16 cellular contexts compared by ENCODE assay signal in genomic region chr11:73693877-73694525, GRCh38. TPM values are rescaled to one million over a fixed set of nuclear protein-coding genes. Genes with fewer than 3 reads are reported as not detected.
DNase-seq lines count a peak whose midpoint lies in the region; ATAC-seq and TF ChIP-seq lines count a peak whose summit lies in the region.
"Had no signal": no experiment of that assay in that cellular context is flagged by ENCODE, and none has a peak within 500 bp of the region (broad histone marks: within the 10 kb centered on the region; RNA-seq: fewer than 3 reads in every experiment).

No MANE protein-coding gene starts in this region.

- no peaks in the 10 kb centered on the region for H3K27me3 ChIP-seq in HAP-1 (ENCODE audit: low read depth)
- H3K27me3 ChIP-seq in heart right ventricle, result no peaks in the 10 kb centered on the region
- H3K27me3 ChIP-seq: BLaER1 treated with 17β-estradiol and CSF1 and Interleukin-3, amounts not matched to agents 10 nM and 100 nM had no signal

- TF ChIP-seq CTCF in retinal pigment epithelial cell (conservative IDR thresholded peaks at IDR 0.05; ENCODE audit: low read depth, low read length) (no peak), heart right ventricle (IDR thresholded peaks at IDR 0.05) (no peak)

- H3K4me1 ChIP-seq in HAP-1 (peaks cover 9% of the 10 kb centered on the region), heart right ventricle (no peaks in the 10 kb centered on the region)
- H3K4me1 ChIP-seq: A549; BLaER1 treated with 17β-estradiol and CSF1 and Interleukin-3, amounts not matched to agents 10 nM and 100 nM; Caco-2 had no signal

- DNase-seq in HAP-1 (ENCODE audit: low spot score in 2 of 2) (peak; percentile 30 to 61), left colon (no peak), retinal pigment epithelial cell (ENCODE audit: low read depth) (peak; percentile 57), heart right ventricle (no peak)
- DNase-seq: AML-193; Caco-2; Calu3; CD4-positive, alpha-beta T cell; CD8-positive, alpha-beta T cell; DMS79 treated with DMSO at 0.1 percent for 48 hours; GF-D8 had no signal

- in situ Hi-C loops in HAP-1 (cut with MboI; ENCODE audit: low sequenced_read_pairs), result no loop called here

- no peak overlapping the region for H3K27ac ChIP-seq in heart right ventricle
- H3K27ac ChIP-seq: 22Rv1; A549; BLaER1 treated with 17β-estradiol and CSF1 and Interleukin-3, amounts not matched to agents 10 nM and 100 nM; C4-2B had no signal

- H3K4me3 ChIP-seq in HAP-1 (no peak overlapping the region), retinal pigment epithelial cell (ENCODE audit: low read length) (no peak overlapping the region), heart right ventricle (no peak overlapping the region)
- H3K4me3 ChIP-seq: A549; BLaER1 treated with 17β-estradiol and CSF1 and Interleukin-3, amounts not matched to agents 10 nM and 100 nM had no signal

- ATAC-seq in left colon, result peak; percentile 55
- no peak for ATAC-seq in heart right ventricle
- no peak for ATAC-seq in HG02763 (IDR thresholded peaks at IDR 0.05; ENCODE audit: unreplicated experiment)
- ATAC-seq: A549; CD8-positive, alpha-beta T cell had no signal

- intact Hi-C loops in left colon (cut with DNase I, micrococcal nuclease) (no loop called here), heart right ventricle (cut with DNase I) (no loop called here)

- no peaks in the 10 kb centered on the region for H3K36me3 ChIP-seq in HAP-1 (replicated peaks)
- peaks cover 0 to 71% (median 3%) of the 10 kb centered on the region in 9 donors for H3K36me3 ChIP-seq in heart right ventricle

- WGBS in heart right ventricle, 2 donors, result 91 to 96% methylated on average over 4 of the region's 4 CpGs

- H3K9me3 ChIP-seq in HAP-1 (no peaks in the 10 kb centered on the region), heart right ventricle (no peaks in the 10 kb centered on the region)
- H3K9me3 ChIP-seq: A549; BLaER1 treated with 17β-estradiol and CSF1 and Interleukin-3, amounts not matched to agents 10 nM and 100 nM; Caco-2 had no signal

RNA-seq across cellular contexts. Expression of gene PLEKHB1, which starts 47.6 kb away (rescaled TPM):
- total RNA-seq in left colon (10 to 100 TPM; 11.9 to 15.7 TPM), heart right ventricle (10 to 100 TPM in 8 of 10 donors, 1 to 10 TPM in 2; 6.5 to 44.8 (median 18.8) TPM)
- 10 to 100 TPM in 1 of 2 donors, under 1 TPM in 1; 0.71 to 11.8 TPM for polyA plus RNA-seq in heart right ventricle

Comparison
In these comparisons a context has a peak if more than half of its experiments do, and no peak if none do; other contexts are left out.
1. DNase-seq: peak in HAP-1 (2 of 2) and retinal pigment epithelial cell (single experiment); none in left colon (0 of 2) and heart right ventricle (0 of 2).